11 cellular contexts compared by ENCODE assay signal in genomic region chr6:3850451-3851203, GRCh38. TPM values are rescaled to one million over a fixed set of nuclear protein-coding genes. Genes with fewer than 3 reads are reported as not detected.
DNase-seq lines count a peak whose midpoint lies in the region; ATAC-seq, FAIRE-seq and TF ChIP-seq lines count a peak whose summit lies in the region.
"Had no signal": no experiment of that assay in that cellular context is flagged by ENCODE, and none has a peak within 500 bp of the region (broad histone marks: within the 10 kb centered on the region; RNA-seq: fewer than 3 reads in every experiment).

No MANE protein-coding gene starts in this region.

- H4K5ac ChIP-seq in IMR-90 (ENCODE audit: low read depth, low read length): no peak overlapping the region

- ATAC-seq in IMR-90 (ENCODE audit: low read depth) (no peak), GM21576 (IDR thresholded peaks at IDR 0.05; ENCODE audit: unreplicated experiment) (no peak)
- peak; percentile 11 for ATAC-seq in stimulated activated naive CD8-positive, alpha-beta T cell treated with anti-CD3 and anti-CD28 coated beads, Interleukin-15, Interleukin-2, amounts not matched to agents 100 U/mL and 50 U/mL, for 24 hours
- ATAC-seq: foreskin keratinocyte, PC-3 had no signal

- DNase-seq in IMR-90 (no peak), kidney (peak; percentile 74), dedifferentiated amniotic fluid mesenchymal stem cell (ENCODE audit: extremely low spot score) (no peak), NCI-H2171 treated with DMSO at 0.1 percent for 48 hours (lab: John Stamatoyannopoulos, UW) (no peak)
- peak; percentile 25 for DNase-seq in activated T-cell treated with anti-CD3 and anti-CD28 coated beads, Interleukin-2, amount 50 U/mL, for 1 hour
- DNase-seq in stimulated activated naive CD8-positive, alpha-beta T cell treated with anti-CD3 and anti-CD28 coated beads, Interleukin-15, Interleukin-2, amounts not matched to agents 100 U/mL and 50 U/mL, for 24 hours: peak; percentile 22
- DNase-seq: GOT3, PC-3 had no signal

- in situ Hi-C loops in IMR-90 (cut with MboI; ENCODE audit: low sequenced_read_pairs): no loop called here

- no peak overlapping the region for H3K56ac ChIP-seq in IMR-90 (ENCODE audit: extremely low read depth, insufficient read depth, low read length)

- H3K9me3 ChIP-seq in IMR-90 (ENCODE audit: control insufficient read depth, insufficient read depth, low read length) (no peaks in the 10 kb centered on the region), kidney (ENCODE audit: control insufficient read depth in 1 of 2, low read length in 2 of 2) (no peaks in the 10 kb centered on the region)
- H3K9me3 ChIP-seq: upper lobe of left lung had no signal

- H2AFZ ChIP-seq in IMR-90 (replicated peaks; ENCODE audit: low read length, poor library complexity): no peak overlapping the region

- no peak overlapping the region for H2BK15ac ChIP-seq in IMR-90 (ENCODE audit: low read depth, low read length)

- H2BK20ac ChIP-seq in IMR-90 (ENCODE audit: low read depth, low read length): no peak overlapping the region

- H2AK9ac ChIP-seq in IMR-90 (replicated peaks; ENCODE audit: low read depth, low read length, poor library complexity): no peak overlapping the region

- no peak overlapping the region for H3K14ac ChIP-seq in IMR-90 (replicated peaks; ENCODE audit: low read depth, low read length)

- no peak for FAIRE-seq in kidney (lab: Jason Lieb, UNC)

- WGBS in IMR-90 (ENCODE audit: extremely low coverage in 2 of 2, insufficient read length in 1 of 2), 2 experiments: 98% methylated on average over 21 of the region's 33 CpGs; no CpG with 5 or more reads in 1 of the 2 experiments

- dilution Hi-C loops in IMR-90 (cut with HindIII; ENCODE audit: low sequenced_read_pairs, unreplicated experiment): no loop called here

- H3K36me3 ChIP-seq in IMR-90 (ENCODE audit: control insufficient read depth, insufficient read depth, low read length): no peaks in the 10 kb centered on the region
- no peaks in the 10 kb centered on the region for H3K36me3 ChIP-seq in kidney (ENCODE audit: control insufficient read depth in 1 of 2, insufficient read depth in 2 of 2, low read length in 2 of 2)
- H3K36me3 ChIP-seq: upper lobe of left lung had no signal

- no peak overlapping the region for H3K23ac ChIP-seq in IMR-90 (ENCODE audit: low read depth, low read length)

- H3K27ac ChIP-seq in IMR-90 (ENCODE audit: insufficient read depth, low read length) (no peak overlapping the region), kidney (ENCODE audit: low read depth in 2 of 2, low read length in 2 of 2) (no peak overlapping the region)
- H3K27ac ChIP-seq: foreskin keratinocyte had no signal

- H3K4me1 ChIP-seq in IMR-90 (ENCODE audit: control insufficient read depth, insufficient read depth, low read length) (peaks cover 6% of the 10 kb centered on the region; the same call in 1 of the 2 replicates), kidney (ENCODE audit: control insufficient read depth in 1 of 2, insufficient read depth in 1 of 2, low read depth in 1 of 2, low read length in 2 of 2) (peaks cover 0 to 8% of the 10 kb centered on the region in 2 donors)
- H3K4me1 ChIP-seq: foreskin keratinocyte had no signal

- H3K4me3 ChIP-seq in IMR-90 (ENCODE audit: insufficient read depth, low read depth, low read length) (no peak overlapping the region), kidney (ENCODE audit: low read length in 2 of 2) (peak overlapping the region in 1 of 2 donors; percentile 78)

- no TSS peak for BruUV-seq in IMR-90 (replicated peaks; lab: Mats Ljungman, UMichigan)

- no peak for TF ChIP-seq CTCF in IMR-90 (conservative IDR thresholded peaks at IDR 0.05; ENCODE audit: low read depth, low read length)
- no peak for TF ChIP-seq CTCF in kidney (IDR thresholded peaks at IDR 0.05; ENCODE audit: borderline replicate concordance, extremely low read depth, insufficient read depth)

- 0 out of 2 replicates have a peak, but pooled peaks cover 2% of the 10 kb centered on the region for H3K9me1 ChIP-seq in IMR-90 (ENCODE audit: insufficient read depth, low read length)

- intact Hi-C loops in IMR-90 (cut with micrococcal nuclease): no loop called here
- intact Hi-C loops in kidney (cut with DNase I): no loop called here

- TF ChIP-seq RAD21 in IMR-90 (IDR thresholded peaks at IDR 0.05; ENCODE audit: low read length): no peak

- POLR2A ChIA-PET in IMR-90 (lab: Charles Lee; ENCODE audit: unreplicated experiment): no interaction called here

- no peaks in the 10 kb centered on the region for H3K27me3 ChIP-seq in IMR-90 (ENCODE audit: control insufficient read depth, insufficient read depth, low read length)
- H3K27me3 ChIP-seq: foreskin keratinocyte, upper lobe of left lung had no signal

- H2BK120ac ChIP-seq in IMR-90 (ENCODE audit: low read depth, low read length): no peak overlapping the region

- TF ChIP-seq POLR2A in IMR-90 (IDR thresholded peaks at IDR 0.05; ENCODE audit: low read depth, low read length): no peak

- peak overlapping the region; percentile 44; the same call in 1 of the 2 replicates for H2AK5ac ChIP-seq in IMR-90 (ENCODE audit: low read depth, low read length)

- H3K79me1 ChIP-seq in IMR-90 (ENCODE audit: low read depth in 1 of 2, low read length in 2 of 2): peaks cover 0 to 7% of the 10 kb centered on the region in 2 experiments; a peak in 1 of 4 replicates

- H4K20me1 ChIP-seq in IMR-90 (ENCODE audit: insufficient read depth, low read length): no peaks in the 10 kb centered on the region

- CTCF ChIA-PET in IMR-90 (lab: Yijun Ruan, JAX): no interaction called here

- no peak overlapping the region for H3K9ac ChIP-seq in IMR-90 (ENCODE audit: low read depth, low read length)
- H3K9ac ChIP-seq in kidney (ENCODE audit: low read length in 2 of 2): no peak overlapping the region

- H4K91ac ChIP-seq in IMR-90 (ENCODE audit: insufficient read depth, low read depth, low read length): no peak overlapping the region

- H2BK5ac ChIP-seq in IMR-90 (ENCODE audit: low read depth, low read length, poor library complexity, severe bottlenecking): no peak overlapping the region

- H3K18ac ChIP-seq in IMR-90 (ENCODE audit: low read depth, low read length): no peak overlapping the region

- H3K4ac ChIP-seq in IMR-90 (ENCODE audit: low read depth, low read length): no peak overlapping the region

- H3K4me2 ChIP-seq in IMR-90 (ENCODE audit: low read depth, low read length): no peak overlapping the region

- H4K8ac ChIP-seq in IMR-90 (ENCODE audit: low read depth in 2 of 2, low read length in 2 of 2): no peak overlapping the region

TF ChIP-seq in IMR-90, 13 proteins besides CTCF, POLR2A, EP300 and RAD21:
- TF ChIP-seq MXI1 (IDR thresholded peaks at IDR 0.05; ENCODE audit: borderline replicate concordance, low read depth, low read length) (no peak), RFX5 (IDR thresholded peaks at IDR 0.05; ENCODE audit: low read depth, low read length) (no peak), CHD1 (IDR thresholded peaks at IDR 0.05; ENCODE audit: low read depth, low read length) (no peak), MAFK (IDR thresholded peaks at IDR 0.05; ENCODE audit: low read depth, low read length) (no peak), CEBPB (IDR thresholded peaks at IDR 0.05; ENCODE audit: low read depth, low read length) (no peak), FOS (IDR thresholded peaks at IDR 0.05; ENCODE audit: low read depth, low read length) (no peak), SMC3 (IDR thresholded peaks at IDR 0.05; ENCODE audit: low read depth, low read length) (no peak), ELK1 (IDR thresholded peaks at IDR 0.05; ENCODE audit: borderline replicate concordance, low read depth, low read length) (no peak), USF2 (IDR thresholded peaks at IDR 0.05; ENCODE audit: low read depth, low read length) (no peak)

RNA-seq across cellular contexts. Expression of gene FAM50B, which starts 1.5 kb away (rescaled TPM):
- total RNA-seq in IMR-90 (2012; rRNA removed): 3.9 and 4.1 TPM in 2 replicates
- polyA plus RNA-seq in IMR-90 (2012; rRNA removed): 7.4 and 8.0 TPM in 2 replicates
- polyA plus RNA-seq in IMR-90 (2012; cell fraction: cytosol; rRNA removed): 6.4 and 11.4 TPM in 2 replicates
- polyA plus RNA-seq in IMR-90 (2012; cell fraction: nucleus; rRNA removed; ENCODE audit: low replicate concordance): 3.2 and 5.5 TPM in 2 replicates
- total RNA-seq in kidney: 13.2 TPM
- polyA plus RNA-seq in kidney (ENCODE audit: insufficient read depth, low read depth, low replicate concordance): 24.8 TPM

Comparison
In these comparisons a context has a peak if more than half of its experiments do, and no peak if none do; other contexts are left out.
1. DNase-seq: peak in activated T-cell treated with anti-CD3 and anti-CD28 coated beads, Interleukin-2, amount 50 U/mL, for 1 hour (single experiment), kidney (single experiment) and stimulated activated naive CD8-positive, alpha-beta T cell treated with anti-CD3 and anti-CD28 coated beads, Interleukin-15, Interleukin-2, amounts not matched to agents 100 U/mL and 50 U/mL, for 24 hours (single experiment); none in IMR-90 (single experiment), dedifferentiated amniotic fluid mesenchymal stem cell (single experiment) and NCI-H2171 treated with DMSO at 0.1 percent for 48 hours (single experiment).